ENCODE assay signal across 18 cellular contexts in the genomic region with DNA sequence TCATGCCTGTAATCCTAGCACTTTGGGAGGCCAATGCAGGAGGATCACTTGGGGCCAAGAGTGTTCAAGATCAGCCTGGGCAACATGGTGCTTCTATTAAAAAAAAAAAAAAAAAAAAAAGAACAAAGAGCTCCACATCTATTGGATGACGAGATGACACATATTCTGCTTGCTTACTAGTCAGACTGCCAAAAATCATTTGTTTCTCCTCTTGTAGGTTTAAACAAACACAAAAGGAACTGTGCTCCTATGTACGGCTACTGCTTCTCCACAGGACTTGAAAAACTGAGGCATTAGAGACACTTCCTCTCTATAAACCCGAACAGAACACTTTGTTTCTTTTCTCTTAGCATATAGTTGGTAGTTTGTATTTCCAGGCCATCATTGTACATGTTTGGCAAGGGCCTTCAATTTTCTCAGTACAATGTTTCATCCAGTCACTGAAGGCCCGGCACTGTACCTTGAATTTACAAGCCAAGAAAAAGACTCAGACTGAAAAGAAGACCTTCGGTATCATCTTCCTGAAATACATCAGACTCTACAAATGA.
DNase-seq lines count a peak whose midpoint lies in the region; ATAC-seq lines count a peak whose summit lies in the region.
"Had no signal": no experiment of that assay in that cellular context is flagged by ENCODE, and none has a peak within 500 bp of the region (broad histone marks: within the 10 kb centered on the region; RNA-seq: fewer than 3 reads in every experiment).

No MANE protein-coding gene starts in this region.

- no peaks in the 10 kb centered on the region for H3K9me3 Mint-ChIP-seq in dendritic cell treated with granulocyte-macrophage colony-stimulating factor and Interleukin-4, amounts not matched to agents 40 ng/mL and 50 ng/mL, for 4 days
- no peaks in the 10 kb centered on the region for H3K9me3 Mint-ChIP-seq in stimulated activated memory B cell treated with anti-CD40 and anti-IgM and Interleukin-4, amounts not matched to agents 10 μg/mL and 1 μg/mL and 100 μg/mL, for 72 hours
- H3K9me3 Mint-ChIP-seq: activated CD4-positive, alpha-beta T cell treated with anti-CD3 and anti-CD28 coated beads, Interleukin-2, amount 10 ng/mL, durations not matched to agents 24 days and 14 days; naive thymus-derived CD4-positive, alpha-beta T cell had no signal

- ATAC-seq in stimulated activated memory B cell treated with anti-CD40 and anti-IgM and Interleukin-4, amounts not matched to agents 10 μg/mL and 1 μg/mL and 100 μg/mL, for 72 hours = no peak
- ATAC-seq in HG03342 (IDR thresholded peaks at IDR 0.05; ENCODE audit: unreplicated experiment) = no peak
- ATAC-seq: left lobe of liver; naive thymus-derived CD4-positive, alpha-beta T cell had no signal

- H3K27me3 Mint-ChIP-seq in dendritic cell treated with granulocyte-macrophage colony-stimulating factor and Interleukin-4, amounts not matched to agents 40 ng/mL and 50 ng/mL, for 4 days = no peaks in the 10 kb centered on the region
- H3K27me3 Mint-ChIP-seq in stimulated activated memory B cell treated with anti-CD40 and anti-IgM and Interleukin-4, amounts not matched to agents 10 μg/mL and 1 μg/mL and 100 μg/mL, for 72 hours = no peaks in the 10 kb centered on the region
- H3K27me3 Mint-ChIP-seq: activated CD4-positive, alpha-beta T cell treated with anti-CD3 and anti-CD28 coated beads, Interleukin-2, amount 10 ng/mL, durations not matched to agents 24 days and 14 days; naive thymus-derived CD4-positive, alpha-beta T cell had no signal

- H3K4me1 Mint-ChIP-seq in dendritic cell treated with granulocyte-macrophage colony-stimulating factor and Interleukin-4, amounts not matched to agents 40 ng/mL and 50 ng/mL, for 4 days (ENCODE audit: low read depth) = peaks cover 74% of the 10 kb centered on the region
- H3K4me1 Mint-ChIP-seq in stimulated activated memory B cell treated with anti-CD40 and anti-IgM and Interleukin-4, amounts not matched to agents 10 μg/mL and 1 μg/mL and 100 μg/mL, for 72 hours = peaks cover 78% of the 10 kb centered on the region

- H3K4me3 Mint-ChIP-seq in dendritic cell treated with granulocyte-macrophage colony-stimulating factor and Interleukin-4, amounts not matched to agents 40 ng/mL and 50 ng/mL, for 4 days = peak overlapping the region; percentile 20
- no peak overlapping the region for H3K4me3 Mint-ChIP-seq in stimulated activated memory B cell treated with anti-CD40 and anti-IgM and Interleukin-4, amounts not matched to agents 10 μg/mL and 1 μg/mL and 100 μg/mL, for 72 hours
- H3K4me3 Mint-ChIP-seq: activated CD4-positive, alpha-beta T cell treated with anti-CD3 and anti-CD28 coated beads, Interleukin-2, amount 10 ng/mL, durations not matched to agents 24 days and 14 days had no signal

- intact Hi-C loops in dendritic cell treated with granulocyte-macrophage colony-stimulating factor and Interleukin-4, amounts not matched to agents 40 ng/mL and 50 ng/mL, for 4 days (cut with micrococcal nuclease) = no loop called here

- peak; percentile 37 for DNase-seq in NCI-H1105 treated with DMSO at 0.1 percent for 48 hours (lab: John Stamatoyannopoulos, UW)
- no peak for DNase-seq in NCI-H1105 (lab: John Stamatoyannopoulos, UW)
- DNase-seq in NCI-H2196 (lab: John Stamatoyannopoulos, UW; ENCODE audit: unreplicated experiment) = peak; percentile 68
- no peak for DNase-seq in NCI-H146 (lab: John Stamatoyannopoulos, UW)
- DNase-seq in SHP77 treated with DMSO at 0.1 percent for 48 hours (lab: John Stamatoyannopoulos, UW) = no peak
- DNase-seq: activated CD4-positive, alpha-beta T cell treated with anti-CD3 and anti-CD28 coated beads, Interleukin-2, amount 10 ng/mL, durations not matched to agents 24 days and 14 days; activated T-cell treated with anti-CD3 and anti-CD28 coated beads, Interleukin-2, amount 50 U/mL, for 1 hour; GOT3; naive thymus-derived CD4-positive, alpha-beta T cell; NCI-H1436; NK-92 treated with Interleukin-12 subunit alpha and Interleukin-12 subunit beta, amount 100 ng/mL, for 24 hours; stimulated activated CD4-positive, alpha-beta T cell treated with anti-CD3 and anti-CD28 coated beads, Interleukin-2, amount 100 ng/mL, for 24 hours; T1000; trophoblast cell had no signal

- H3K36me3 Mint-ChIP-seq in dendritic cell treated with granulocyte-macrophage colony-stimulating factor and Interleukin-4, amounts not matched to agents 40 ng/mL and 50 ng/mL, for 4 days (ENCODE audit: low read depth) = peaks cover 27% of the 10 kb centered on the region
- peaks cover 31% of the 10 kb centered on the region for H3K36me3 Mint-ChIP-seq in stimulated activated memory B cell treated with anti-CD40 and anti-IgM and Interleukin-4, amounts not matched to agents 10 μg/mL and 1 μg/mL and 100 μg/mL, for 72 hours

- H3K27ac Mint-ChIP-seq in dendritic cell treated with granulocyte-macrophage colony-stimulating factor and Interleukin-4, amounts not matched to agents 40 ng/mL and 50 ng/mL, for 4 days = peak overlapping the region; percentile 74
- H3K27ac Mint-ChIP-seq in stimulated activated memory B cell treated with anti-CD40 and anti-IgM and Interleukin-4, amounts not matched to agents 10 μg/mL and 1 μg/mL and 100 μg/mL, for 72 hours = peak overlapping the region; percentile 27
- H3K27ac Mint-ChIP-seq: activated CD4-positive, alpha-beta T cell treated with anti-CD3 and anti-CD28 coated beads, Interleukin-2, amount 10 ng/mL, durations not matched to agents 24 days and 14 days had no signal

Comparison
In these comparisons a context has a peak if more than half of its experiments do, and no peak if none do; other contexts are left out.
1. DNase-seq: peak in NCI-H1105 treated with DMSO at 0.1 percent for 48 hours (single experiment) and NCI-H2196 (single experiment); none in NCI-H1105 (single experiment), NCI-H146 (single experiment) and SHP77 treated with DMSO at 0.1 percent for 48 hours (single experiment).